Comparison of ENCODE assay signal across 8 cellular contexts in genomic region chr10:110354322-110354766, GRCh38. TPM values are rescaled to one million over a fixed set of nuclear protein-coding genes. Genes with fewer than 3 reads are reported as not detected.
DNase-seq lines count a peak whose midpoint lies in the region; ATAC-seq, FAIRE-seq and TF ChIP-seq lines count a peak whose summit lies in the region.

No MANE protein-coding gene starts in this region.

- H3K9me3 Mint-ChIP-seq in astrocyte (ENCODE audit: unreplicated experiment) = no peaks in the 10 kb centered on the region

- H3K4me1 Mint-ChIP-seq in T-helper 17 cell (peaks cover 47% of the 10 kb centered on the region), astrocyte (ENCODE audit: low read depth, unreplicated experiment) (peaks cover 38% of the 10 kb centered on the region)

- peak overlapping the region; percentile 84 for H3K27ac ChIP-seq in KMS-11
- peak overlapping the region; percentile 71 for H3K27ac ChIP-seq in astrocyte (ENCODE audit: low read depth, low read length)
- peak overlapping the region in 1 of 2 donors; percentile 46 for H3K27ac ChIP-seq in small intestine (ENCODE audit: low read depth in 1 of 2, low read length in 1 of 2)

- H2AFZ ChIP-seq in KMS-11 (ENCODE audit: low read depth) = peak overlapping the region; percentile 54
- peak overlapping the region; percentile 13 for H2AFZ ChIP-seq in astrocyte (ENCODE audit: low read depth, low read length)

- FAIRE-seq in astrocyte (lab: Jason Lieb, UNC) (no peak), small intestine (lab: Jason Lieb, UNC) (no peak)

- H3K27ac Mint-ChIP-seq in T-helper 17 cell = peak overlapping the region; percentile 99
- peak overlapping the region; percentile 70 for H3K27ac Mint-ChIP-seq in astrocyte (ENCODE audit: unreplicated experiment)

- peaks cover 73% of the 10 kb centered on the region for H3K4me1 ChIP-seq in KMS-11 (ENCODE audit: low read depth, poor library complexity, severe bottlenecking)
- H3K4me1 ChIP-seq in astrocyte (ENCODE audit: insufficient read depth, low read length) = peaks cover 49% of the 10 kb centered on the region
- H3K4me1 ChIP-seq in small intestine (ENCODE audit: control insufficient read depth in 2 of 2, insufficient read depth in 1 of 2, low read depth in 1 of 2, low read length in 1 of 2) = peaks cover 0 to 5% of the 10 kb centered on the region in 2 donors

- no peaks in the 10 kb centered on the region for H3K27me3 ChIP-seq in KMS-11 (ENCODE audit: insufficient read depth, low read depth)
- H3K27me3 ChIP-seq in astrocyte (ENCODE audit: insufficient read depth, low read length) = no peaks in the 10 kb centered on the region
- H3K27me3 ChIP-seq in small intestine (ENCODE audit: control insufficient read depth in 2 of 2, insufficient read depth in 2 of 2, low read length in 2 of 2) = no peaks in the 10 kb centered on the region

- no peaks in the 10 kb centered on the region for H3K9me3 ChIP-seq in T-helper 17 cell (ENCODE audit: control insufficient read depth, low read length, poor library complexity, severe bottlenecking)
- H3K9me3 ChIP-seq in astrocyte (ENCODE audit: insufficient read depth, low read depth, low read length) = no peaks in the 10 kb centered on the region
- no peaks in the 10 kb centered on the region for H3K9me3 ChIP-seq in small intestine (ENCODE audit: control insufficient read depth, low read depth)

- H3K79me2 ChIP-seq in KMS-11 (ENCODE audit: insufficient read depth, low read depth) (no peaks in the 10 kb centered on the region), astrocyte (ENCODE audit: insufficient read depth, low read length) (no peaks in the 10 kb centered on the region)

- H3K36me3 Mint-ChIP-seq in T-helper 17 cell (ENCODE audit: low read depth) (peaks cover 4% of the 10 kb centered on the region), astrocyte (ENCODE audit: low read depth, unreplicated experiment) (no peaks in the 10 kb centered on the region)

- no peaks in the 10 kb centered on the region for H3K36me3 ChIP-seq in KMS-11 (ENCODE audit: insufficient read depth)
- H3K36me3 ChIP-seq in astrocyte (ENCODE audit: insufficient read depth, low read length) = no peaks in the 10 kb centered on the region
- no peaks in the 10 kb centered on the region for H3K36me3 ChIP-seq in small intestine (ENCODE audit: control insufficient read depth in 2 of 2, insufficient read depth in 2 of 2, low read length in 2 of 2)

- H3K4me3 ChIP-seq in KMS-11 (IDR thresholded peaks at IDR 0.05; ENCODE audit: insufficient read depth, low read depth, low read length) = no peak overlapping the region
- H3K4me3 ChIP-seq in astrocyte (ENCODE audit: insufficient read depth, low read depth, low read length) = no peak overlapping the region
- H3K4me3 ChIP-seq in small intestine (ENCODE audit: low read depth in 1 of 2, low read length in 2 of 2) = no peak overlapping the region

- H3K27me3 Mint-ChIP-seq in T-helper 17 cell (peaks cover 4% of the 10 kb centered on the region), astrocyte (ENCODE audit: low read depth, unreplicated experiment) (peaks cover 3% of the 10 kb centered on the region)

- peak; percentile 88 for TF ChIP-seq CTCF in GM12872 (IDR thresholded peaks at IDR 0.05; ENCODE audit: insufficient read depth, low read depth, low read length)
- peak; percentile 93 for TF ChIP-seq CTCF in KMS-11 (conservative IDR thresholded peaks at IDR 0.05; ENCODE audit: low read depth, low read length)
- peak; percentile 81 for TF ChIP-seq CTCF in astrocyte (IDR thresholded peaks at IDR 0.05; ENCODE audit: insufficient read depth, low read depth, low read length)

- H4K20me1 ChIP-seq in KMS-11 (ENCODE audit: insufficient read depth) (no peaks in the 10 kb centered on the region), astrocyte (ENCODE audit: insufficient read depth, low read length) (no peaks in the 10 kb centered on the region)

- DNase-seq in 8988T (peak; percentile 57), T-helper 17 cell (peak; percentile 55 to 77 (median 57)), astrocyte (ENCODE audit: low read depth) (peak; percentile 65), hypothalamus (lab: John Stamatoyannopoulos, UW) (peak in 39 of 51 donors; percentile 7 to 77 (median 38)), small intestine (peak; percentile 81)

- WGBS in small intestine, 3 donors = 21 to 30% (median 27%) methylated on average over 11 of the region's 11 CpGs

- H3K4me2 ChIP-seq in KMS-11 = peak overlapping the region; percentile 99
- peak overlapping the region; percentile 72 for H3K4me2 ChIP-seq in astrocyte (ENCODE audit: low read length)

- H3K4me3 Mint-ChIP-seq in T-helper 17 cell (peak overlapping the region; percentile 12), astrocyte (ENCODE audit: unreplicated experiment) (peak overlapping the region; percentile 7)

- ATAC-seq in T-helper 17 cell (peak; percentile 42), HG02973 (IDR thresholded peaks at IDR 0.05; ENCODE audit: unreplicated experiment) (no peak)

- H3K9ac ChIP-seq in KMS-11 (peak overlapping the region; percentile 55; the same call in 1 of the 2 replicates), astrocyte (ENCODE audit: low read length) (peak overlapping the region; percentile 76)

RNA-seq across cellular contexts. Expression of gene SMNDC1, which starts 49.6 kb away (rescaled TPM):
- 10 to 100 TPM; 33.7 to 50.4 TPM for total RNA-seq in T-helper 17 cell
- total RNA-seq in astrocyte = 40.8 and 46.7 TPM in 2 replicates
- 10 to 100 TPM; 11.3 to 12.3 (median 11.7) TPM for polyA plus RNA-seq in small intestine
